In the genomic region with DNA sequence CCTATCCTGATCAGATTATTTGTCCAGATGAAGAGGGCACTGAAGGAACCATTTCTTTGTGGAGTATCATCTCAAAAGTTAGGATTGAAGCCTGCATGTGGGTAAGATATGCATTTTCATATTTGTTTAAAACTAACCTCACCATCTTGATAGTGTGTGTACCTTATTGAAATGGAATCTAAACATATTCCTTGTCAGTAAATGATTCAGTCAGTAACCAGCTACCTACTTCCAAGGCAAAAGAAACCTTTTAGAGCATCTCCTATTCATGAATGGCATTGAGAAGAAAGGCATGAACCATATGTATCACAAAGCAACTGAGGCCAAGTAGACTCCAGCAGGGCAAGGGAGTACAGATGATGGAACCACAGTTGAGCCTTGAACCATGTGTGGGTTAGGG, we compare ENCODE assay signal across 19 cellular contexts. TPM values are rescaled to one million over a fixed set of nuclear protein-coding genes. Genes with fewer than 3 reads are reported as not detected.
DNase-seq lines count a peak whose midpoint lies in the region; ATAC-seq, FAIRE-seq and TF ChIP-seq lines count a peak whose summit lies in the region.
"Had no signal": no experiment of that assay in that cellular context is flagged by ENCODE, and none has a peak within 500 bp of the region (broad histone marks: within the 10 kb centered on the region; RNA-seq: fewer than 3 reads in every experiment).

No MANE protein-coding gene starts in this region.

- H3K4me3 Mint-ChIP-seq in T-helper 2 cell treated with Interferon-gamma antibody and Interleukin-4, amounts not matched to agents 5 μg/mL and 100 μg/mL, for 36 hours: peak overlapping the region; percentile 10
- H3K4me3 Mint-ChIP-seq in activated naive CD8-positive, alpha-beta T cell treated with anti-CD3 and anti-CD28 coated beads for 36 hours: peak overlapping the region; percentile 22
- no peak overlapping the region for H3K4me3 Mint-ChIP-seq in mesothelial cell of epicardium
- H3K4me3 Mint-ChIP-seq: type B pancreatic cell had no signal

- H3K9ac ChIP-seq in GM23248: no peak overlapping the region

- H3K36me3 Mint-ChIP-seq in T-helper 2 cell treated with Interferon-gamma antibody and Interleukin-4, amounts not matched to agents 5 μg/mL and 100 μg/mL, for 36 hours (ENCODE audit: low read depth): peaks cover 50% of the 10 kb centered on the region
- H3K36me3 Mint-ChIP-seq in activated naive CD8-positive, alpha-beta T cell treated with anti-CD3 and anti-CD28 coated beads for 36 hours: peaks cover 51% of the 10 kb centered on the region
- H3K36me3 Mint-ChIP-seq in mesothelial cell of epicardium: peaks cover 18% of the 10 kb centered on the region

- no peak overlapping the region for H2AFZ ChIP-seq in GM23248

- H3K4me3 ChIP-seq in GM23248 (no peak overlapping the region), small intestine (ENCODE audit: low read depth in 1 of 2, low read length in 2 of 2) (no peak overlapping the region)
- H3K4me3 ChIP-seq: Peyer's patch had no signal

- H3K36me3 ChIP-seq in GM23248 (ENCODE audit: low read depth): no peaks in the 10 kb centered on the region
- H3K36me3 ChIP-seq in small intestine (ENCODE audit: control insufficient read depth in 2 of 2, insufficient read depth in 2 of 2, low read length in 2 of 2): peaks cover 4 to 5% of the 10 kb centered on the region in 2 donors

- H3K9me2 ChIP-seq in GM23248 (ENCODE audit: insufficient read depth): no peaks in the 10 kb centered on the region

- H3K79me2 ChIP-seq in GM23248 (ENCODE audit: insufficient read depth): peaks cover 47% of the 10 kb centered on the region

- H4K20me1 ChIP-seq in GM23248 (ENCODE audit: insufficient read depth): no peaks in the 10 kb centered on the region

- in situ Hi-C loops in GM23248 (cut with MboI): no loop called here

- peak overlapping the region; percentile 50 for H3K27ac Mint-ChIP-seq in T-helper 2 cell treated with Interferon-gamma antibody and Interleukin-4, amounts not matched to agents 5 μg/mL and 100 μg/mL, for 36 hours
- H3K27ac Mint-ChIP-seq in activated naive CD8-positive, alpha-beta T cell treated with anti-CD3 and anti-CD28 coated beads for 36 hours: peak overlapping the region; percentile 73
- peak overlapping the region; percentile 41 for H3K27ac Mint-ChIP-seq in mesothelial cell of epicardium
- H3K27ac Mint-ChIP-seq: type B pancreatic cell had no signal

- FAIRE-seq in small intestine (lab: Jason Lieb, UNC): no peak
- FAIRE-seq: GM19239 had no signal

- ATAC-seq in HG03521 (IDR thresholded peaks at IDR 0.05; ENCODE audit: unreplicated experiment): no peak
- ATAC-seq in GM18868 (IDR thresholded peaks at IDR 0.05; ENCODE audit: unreplicated experiment): no peak

- DNase-seq in T-helper 2 cell treated with Interferon-gamma antibody and Interleukin-4, amounts not matched to agents 5 μg/mL and 100 μg/mL, for 36 hours (ENCODE audit: low spot score): no peak
- no peak for DNase-seq in T-helper 2 cell
- DNase-seq in GM23248: no peak
- DNase-seq in activated naive CD8-positive, alpha-beta T cell treated with anti-CD3 and anti-CD28 coated beads for 36 hours: no peak
- DNase-seq in mesothelial cell of epicardium (ENCODE audit: low spot score in 2 of 2, unreplicated experiment in 2 of 2): no peak
- DNase-seq in small intestine: no peak
- DNase-seq: amniotic stem cell; BE2C; COR-L47; head of caudate nucleus; NCI-H1105 treated with DMSO at 0.1 percent for 48 hours; NCI-H2029 treated with DMSO at 0.1 percent for 48 hours; occipital lobe; Peyer's patch; stimulated activated CD4-positive, alpha-beta T cell treated with anti-CD3 and anti-CD28 coated beads, Interleukin-4, amount 100 ng/mL, for 24 hours had no signal

- H3K4me2 ChIP-seq in GM23248 (ENCODE audit: unreplicated experiment): no peak overlapping the region

- H3K27me3 ChIP-seq in GM23248 (replicated peaks; ENCODE audit: insufficient read depth) (no peaks in the 10 kb centered on the region), small intestine (ENCODE audit: control insufficient read depth in 2 of 2, insufficient read depth in 2 of 2, low read length in 2 of 2) (no peaks in the 10 kb centered on the region)
- H3K27me3 ChIP-seq: BE2C, Peyer's patch had no signal

- H3K27me3 Mint-ChIP-seq in T-helper 2 cell treated with Interferon-gamma antibody and Interleukin-4, amounts not matched to agents 5 μg/mL and 100 μg/mL, for 36 hours (ENCODE audit: low read depth): no peaks in the 10 kb centered on the region
- no peaks in the 10 kb centered on the region for H3K27me3 Mint-ChIP-seq in activated naive CD8-positive, alpha-beta T cell treated with anti-CD3 and anti-CD28 coated beads for 36 hours
- no peaks in the 10 kb centered on the region for H3K27me3 Mint-ChIP-seq in mesothelial cell of epicardium (ENCODE audit: low read depth)
- H3K27me3 Mint-ChIP-seq: type B pancreatic cell had no signal

- H3K9me3 ChIP-seq in GM23248 (ENCODE audit: low read depth) (no peaks in the 10 kb centered on the region), small intestine (ENCODE audit: control insufficient read depth, low read depth) (no peaks in the 10 kb centered on the region)
- H3K9me3 ChIP-seq: BE2C, Peyer's patch had no signal

- peaks cover 59% of the 10 kb centered on the region for H3K4me1 ChIP-seq in GM23248 (ENCODE audit: insufficient read depth)
- no peaks in the 10 kb centered on the region for H3K4me1 ChIP-seq in small intestine (ENCODE audit: control insufficient read depth in 2 of 2, insufficient read depth in 1 of 2, low read depth in 1 of 2, low read length in 1 of 2)
- H3K4me1 ChIP-seq: BE2C, Peyer's patch had no signal

- H3K27ac ChIP-seq in GM23248 (peak overlapping the region; percentile 95), small intestine (ENCODE audit: low read depth in 1 of 2, low read length in 1 of 2) (no peak overlapping the region)

- H3K9me3 Mint-ChIP-seq in T-helper 2 cell treated with Interferon-gamma antibody and Interleukin-4, amounts not matched to agents 5 μg/mL and 100 μg/mL, for 36 hours: no peaks in the 10 kb centered on the region
- H3K9me3 Mint-ChIP-seq in activated naive CD8-positive, alpha-beta T cell treated with anti-CD3 and anti-CD28 coated beads for 36 hours: no peaks in the 10 kb centered on the region
- no peaks in the 10 kb centered on the region for H3K9me3 Mint-ChIP-seq in mesothelial cell of epicardium
- H3K9me3 Mint-ChIP-seq: type B pancreatic cell had no signal

- peaks cover 43% of the 10 kb centered on the region for H3K4me1 Mint-ChIP-seq in T-helper 2 cell treated with Interferon-gamma antibody and Interleukin-4, amounts not matched to agents 5 μg/mL and 100 μg/mL, for 36 hours (ENCODE audit: low read depth)
- H3K4me1 Mint-ChIP-seq in activated naive CD8-positive, alpha-beta T cell treated with anti-CD3 and anti-CD28 coated beads for 36 hours: peaks cover 43% of the 10 kb centered on the region
- peaks cover 30% of the 10 kb centered on the region for H3K4me1 Mint-ChIP-seq in mesothelial cell of epicardium

- no peak for TF ChIP-seq CTCF in mesothelial cell of epicardium (IDR thresholded peaks at IDR 0.05; ENCODE audit: unreplicated experiment)

- H3F3A ChIP-seq in GM23248 (ENCODE audit: insufficient read depth): peaks cover 48% of the 10 kb centered on the region

RNA-seq across cellular contexts. Expression of gene VMP1, which starts 57.6 kb away (rescaled TPM):
- 214 and 216 TPM in 2 replicates for total RNA-seq in GM23248 (2014; rRNA removed; shearing (Covaris generic))
- polyA plus RNA-seq in GM23248 (2016; fragmentation: Nextera tagmentation; extraction: Ambion mirVana): 120 and 134 TPM in 2 replicates
- total RNA-seq in activated naive CD8-positive, alpha-beta T cell treated with anti-CD3 and anti-CD28 coated beads for 36 hours: 100 to 1,000 TPM; 137 to 143 TPM
- total RNA-seq in mesothelial cell of epicardium: 207 to 208 TPM (median 208 TPM) in 3 replicates
- 100 to 1,000 TPM in 1 of 3 donors, 10 to 100 TPM in 2; 62.1 to 110 (median 84.3) TPM for polyA plus RNA-seq in small intestine

RNA-seq across cellular contexts. Expression of gene PTRH2, which starts 57.8 kb away (rescaled TPM):
- total RNA-seq in GM23248 (2014; rRNA removed; shearing (Covaris generic)): 18.2 and 19.1 TPM in 2 replicates
- 33.7 and 34.4 TPM in 2 replicates for polyA plus RNA-seq in GM23248 (2016; fragmentation: Nextera tagmentation; extraction: Ambion mirVana)
- total RNA-seq in activated naive CD8-positive, alpha-beta T cell treated with anti-CD3 and anti-CD28 coated beads for 36 hours: 10 to 100 TPM; 52.7 to 55.2 TPM
- 22.5 to 24.7 TPM (median 24.4 TPM) in 3 replicates for total RNA-seq in mesothelial cell of epicardium
- polyA plus RNA-seq in small intestine: 10 to 100 TPM in 2 of 3 donors, 1 to 10 TPM in 1; 8.6 to 29.9 (median 14.5) TPM
